17 cellular contexts compared by ENCODE assay signal in the genomic region with DNA sequence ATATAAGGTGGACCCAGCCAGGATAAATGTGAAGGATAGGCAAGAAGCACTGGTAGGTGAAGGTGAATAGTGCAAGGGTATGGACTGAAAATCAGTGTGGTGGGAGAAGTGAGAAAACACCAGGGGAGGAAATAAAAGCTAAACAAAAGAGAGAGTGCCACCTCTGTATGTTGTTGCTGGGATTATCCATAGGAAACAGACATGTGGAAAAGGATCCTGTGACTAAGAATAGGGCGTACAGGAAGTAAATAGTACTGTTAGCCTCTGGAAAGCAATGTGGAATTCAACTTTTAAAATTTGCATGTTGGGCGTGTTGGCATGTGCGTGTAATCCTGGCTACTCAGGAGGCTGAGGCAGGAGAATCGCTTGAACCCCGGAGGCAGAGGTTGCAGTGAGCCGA.
DNase-seq lines count a peak whose midpoint lies in the region; ATAC-seq, FAIRE-seq and TF ChIP-seq lines count a peak whose summit lies in the region.
"Had no signal": no experiment of that assay in that cellular context is flagged by ENCODE, and none has a peak within 500 bp of the region (broad histone marks: within the 10 kb centered on the region; RNA-seq: fewer than 3 reads in every experiment).

No MANE protein-coding gene starts in this region.

- H3K9me1 ChIP-seq in endothelial cell of umbilical vein (replicated peaks; ENCODE audit: control insufficient read depth, extremely low read depth, insufficient read depth, low read length): no peaks in the 10 kb centered on the region

- dilution Hi-C loops in endothelial cell of umbilical vein (cut with MboI; ENCODE audit: extremely low pct_ligation_motif_present, low sequenced_read_pairs): no loop called here

- H4K20me1 ChIP-seq in endothelial cell of umbilical vein (replicated peaks; ENCODE audit: control insufficient read depth, extremely low read depth, insufficient read depth, low read length): no peaks in the 10 kb centered on the region

- peaks cover 13% of the 10 kb centered on the region for H3K4me1 Mint-ChIP-seq in stimulated activated memory B cell treated with anti-CD40 and anti-IgM and Interleukin-4, amounts not matched to agents 10 μg/mL and 1 μg/mL and 100 μg/mL, for 72 hours
- H3K4me1 Mint-ChIP-seq: CD4-positive, CD25-positive, alpha-beta regulatory T cell had no signal

- peak overlapping the region; percentile 34 for H3K27ac Mint-ChIP-seq in stimulated activated memory B cell treated with anti-CD40 and anti-IgM and Interleukin-4, amounts not matched to agents 10 μg/mL and 1 μg/mL and 100 μg/mL, for 72 hours
- H3K27ac Mint-ChIP-seq: CD4-positive, CD25-positive, alpha-beta regulatory T cell; CD8-positive, alpha-beta T cell; H9 had no signal

- H3K9me3 ChIP-seq in endothelial cell of umbilical vein (replicated peaks; ENCODE audit: control insufficient read depth, insufficient read depth, low read length): no peaks in the 10 kb centered on the region
- H3K9me3 ChIP-seq: Caco-2 had no signal

- peaks cover 28% of the 10 kb centered on the region for H3K36me3 Mint-ChIP-seq in stimulated activated memory B cell treated with anti-CD40 and anti-IgM and Interleukin-4, amounts not matched to agents 10 μg/mL and 1 μg/mL and 100 μg/mL, for 72 hours
- H3K36me3 Mint-ChIP-seq: CD4-positive, CD25-positive, alpha-beta regulatory T cell; CD8-positive, alpha-beta T cell had no signal

- H3K27me3 ChIP-seq in endothelial cell of umbilical vein (ENCODE audit: control insufficient read depth in 2 of 2, insufficient read depth in 2 of 2, low read length in 2 of 2): no peaks in the 10 kb centered on the region

- no peak for FAIRE-seq in endothelial cell of umbilical vein (lab: Jason Lieb, UNC)
- FAIRE-seq: GM12878 had no signal

- H3K4me3 Mint-ChIP-seq in stimulated activated memory B cell treated with anti-CD40 and anti-IgM and Interleukin-4, amounts not matched to agents 10 μg/mL and 1 μg/mL and 100 μg/mL, for 72 hours: no peak overlapping the region
- H3K4me3 Mint-ChIP-seq: CD4-positive, CD25-positive, alpha-beta regulatory T cell; CD8-positive, alpha-beta T cell; H9 had no signal

- no peak overlapping the region for H3K27ac ChIP-seq in endothelial cell of umbilical vein (ENCODE audit: insufficient read depth, low read depth, low read length)
- H3K27ac ChIP-seq: GM23248 had no signal

- BruUV-seq in endothelial cell of umbilical vein (replicated peaks; lab: Mats Ljungman, UMichigan): no TSS peak

- H3K4me3 ChIP-seq in endothelial cell of umbilical vein (replicated peaks in 1 of 3; ENCODE audit: insufficient read depth in 1 of 3, low read depth in 1 of 3, low read length in 3 of 3): no peak overlapping the region
- H3K4me3 ChIP-seq: GM12878, GM23248 had no signal

- H2AFZ ChIP-seq in endothelial cell of umbilical vein (ENCODE audit: low read depth, low read length): peak overlapping the region; percentile 48
- H2AFZ ChIP-seq: GM23248 had no signal

- intact Hi-C loops in endothelial cell of umbilical vein (cut with micrococcal nuclease): no loop called here

- H3K79me2 ChIP-seq in endothelial cell of umbilical vein (ENCODE audit: control insufficient read depth, insufficient read depth, low read length): no peaks in the 10 kb centered on the region

- CTCF ChIA-PET in endothelial cell of umbilical vein (lab: Charles Lee): no interaction called here

- no peak for TF ChIP-seq POLR2A in endothelial cell of umbilical vein (IDR thresholded peaks at IDR 0.05; ENCODE audit: low read depth, low read length)

- POLR2A ChIA-PET in endothelial cell of umbilical vein (lab: Charles Lee): no interaction called here

- H3K9me3 Mint-ChIP-seq in stimulated activated memory B cell treated with anti-CD40 and anti-IgM and Interleukin-4, amounts not matched to agents 10 μg/mL and 1 μg/mL and 100 μg/mL, for 72 hours: peaks cover 3% of the 10 kb centered on the region

- H3K9ac ChIP-seq in endothelial cell of umbilical vein (replicated peaks; ENCODE audit: extremely low read depth, insufficient read depth, low read length): no peak overlapping the region
- H3K9ac ChIP-seq: GM23248 had no signal

- DNase-seq in dermis microvascular lymphatic vessel endothelial cell (ENCODE audit: low read depth in 2 of 2) (peak; percentile 59 to 92), endothelial cell of umbilical vein (ENCODE audit: low read depth, low spot score) (peak; percentile 52), HuH-7 (ENCODE audit: low spot score) (no peak)
- DNase-seq: C1 segment of cervical spinal cord; Caco-2; CD4-positive, CD25-positive, alpha-beta regulatory T cell; CD8-positive, alpha-beta T cell; DMS79; EL; GDM1; GM23248; H9 had no signal

- no peak for TF ChIP-seq CTCF in endothelial cell of umbilical vein (IDR thresholded peaks at IDR 0.05; ENCODE audit: extremely low read depth in 1 of 2, insufficient read depth in 1 of 2, low read depth in 1 of 2, low read length in 2 of 2)

- peaks cover 4% of the 10 kb centered on the region for H3K4me1 ChIP-seq in endothelial cell of umbilical vein (ENCODE audit: control insufficient read depth, extremely low read depth, insufficient read depth, low read length)
- H3K4me1 ChIP-seq: Caco-2 had no signal

- H3K4me2 ChIP-seq in endothelial cell of umbilical vein (ENCODE audit: insufficient read depth, low read length): no peak overlapping the region

- H3K36me3 ChIP-seq in endothelial cell of umbilical vein (ENCODE audit: control insufficient read depth in 2 of 2, extremely low read depth in 1 of 2, insufficient read depth in 2 of 2, low read length in 2 of 2): no peaks in the 10 kb centered on the region

- no peak for ATAC-seq in stimulated activated memory B cell treated with anti-CD40 and anti-IgM and Interleukin-4, amounts not matched to agents 10 μg/mL and 1 μg/mL and 100 μg/mL, for 72 hours
- ATAC-seq in HG03175 (IDR thresholded peaks at IDR 0.05; ENCODE audit: unreplicated experiment): no peak
- no peak for ATAC-seq in GM18867 (IDR thresholded peaks at IDR 0.05; ENCODE audit: unreplicated experiment)
- ATAC-seq: CD8-positive, alpha-beta T cell; GM12878; HCT116 had no signal

- no peaks in the 10 kb centered on the region for H3K27me3 Mint-ChIP-seq in stimulated activated memory B cell treated with anti-CD40 and anti-IgM and Interleukin-4, amounts not matched to agents 10 μg/mL and 1 μg/mL and 100 μg/mL, for 72 hours
- H3K27me3 Mint-ChIP-seq: CD4-positive, CD25-positive, alpha-beta regulatory T cell had no signal

TF ChIP-seq in endothelial cell of umbilical vein, 7 proteins besides CTCF, POLR2A, EP300 and RAD21:
- TF ChIP-seq GATA2 (IDR thresholded peaks at IDR 0.05; ENCODE audit: insufficient read depth, insufficient read length, low read depth, low read length) (no peak), JUN (IDR thresholded peaks at IDR 0.05; ENCODE audit: borderline replicate concordance, insufficient read depth, insufficient read length, low read depth) (peak; percentile 49), MYC (IDR thresholded peaks at IDR 0.05; ENCODE audit: low read depth, low read length) (no peak)
TF ChIP-seq in endothelial cell of umbilical vein: peak in this region for 1.
